ENCODE assay signal across 9 cellular contexts in genomic region chr3:123489400-123490004, GRCh38. TPM values are rescaled to one million over a fixed set of nuclear protein-coding genes. Genes with fewer than 3 reads are reported as not detected.
DNase-seq lines count a peak whose midpoint lies in the region; ATAC-seq, FAIRE-seq and TF ChIP-seq lines count a peak whose summit lies in the region.
"Had no signal": no experiment of that assay in that cellular context is flagged by ENCODE, and none has a peak within 500 bp of the region (broad histone marks: within the 10 kb centered on the region; RNA-seq: fewer than 3 reads in every experiment).

No MANE protein-coding gene starts in this region.

- H4K20me1 ChIP-seq in PC-9 (ENCODE audit: insufficient read depth) = no peaks in the 10 kb centered on the region; the same call in 1 of the 2 replicates

- H2AFZ ChIP-seq in PC-9 = no peak overlapping the region

- no peaks in the 10 kb centered on the region for H3K4me1 ChIP-seq in PC-9 (replicated peaks; ENCODE audit: insufficient read depth)

- CTCF ChIA-PET in PC-9 (lab: Charles Lee) = interaction anchor here (0.9 kb wide), 1 partner anchor 163 kb away, joined by 3 read pairs; no protein-coding TSS in a partner anchor

- POLR2A ChIA-PET in PC-9 (lab: Charles Lee; ENCODE audit: unreplicated experiment) = no interaction called here
- POLR2A ChIA-PET in activated naive CD8-positive, alpha-beta T cell treated with anti-CD3 and anti-CD28 coated beads, Interleukin-2, amount 10 ng/mL, durations not matched to agents 7 days and 5 days (lab: Charles Lee) = no interaction called here

- H3F3A ChIP-seq in PC-9 (ENCODE audit: insufficient read depth, low read depth) = peaks cover 3% of the 10 kb centered on the region; the same call in 1 of the 2 replicates

- H3K9me3 ChIP-seq in PC-9 (ENCODE audit: insufficient read depth, low read depth) = no peaks in the 10 kb centered on the region

- no peaks in the 10 kb centered on the region for H3K9me3 Mint-ChIP-seq in activated naive CD8-positive, alpha-beta T cell treated with anti-CD3 and anti-CD28 coated beads, Interleukin-2, amount 10 ng/mL, durations not matched to agents 7 days and 5 days
- H3K9me3 Mint-ChIP-seq in progenitor cell of endocrine pancreas (ENCODE audit: low read depth) = no peaks in the 10 kb centered on the region
- H3K9me3 Mint-ChIP-seq: stimulated activated naive CD8-positive, alpha-beta T cell treated with anti-CD3 and anti-CD28 coated beads, Interleukin-15, Interleukin-2, amounts not matched to agents 100 ng/mL and 50 ng/mL, for 24 hours had no signal

- no TSS peak for BruUV-seq in PC-9 (replicated peaks; lab: Mats Ljungman, UMichigan)

- H3K4me3 Mint-ChIP-seq in activated naive CD8-positive, alpha-beta T cell treated with anti-CD3 and anti-CD28 coated beads, Interleukin-2, amount 10 ng/mL, durations not matched to agents 7 days and 5 days = no peak overlapping the region
- no peak overlapping the region for H3K4me3 Mint-ChIP-seq in progenitor cell of endocrine pancreas (ENCODE audit: low read depth)
- H3K4me3 Mint-ChIP-seq: stimulated activated naive CD8-positive, alpha-beta T cell treated with anti-CD3 and anti-CD28 coated beads, Interleukin-15, Interleukin-2, amounts not matched to agents 100 ng/mL and 50 ng/mL, for 24 hours had no signal

- H3K27ac Mint-ChIP-seq in activated naive CD8-positive, alpha-beta T cell treated with anti-CD3 and anti-CD28 coated beads, Interleukin-2, amount 10 ng/mL, durations not matched to agents 7 days and 5 days = no peak overlapping the region
- no peak overlapping the region for H3K27ac Mint-ChIP-seq in progenitor cell of endocrine pancreas
- H3K27ac Mint-ChIP-seq: stimulated activated naive CD8-positive, alpha-beta T cell treated with anti-CD3 and anti-CD28 coated beads, Interleukin-15, Interleukin-2, amounts not matched to agents 100 ng/mL and 50 ng/mL, for 24 hours had no signal

- H3K27ac ChIP-seq in PC-9 = no peak overlapping the region

- DNase-seq in D721Med (ENCODE audit: insufficient read length, low spot score) (peak; percentile 57), HT1080 (ENCODE audit: low read depth) (peak; percentile 59), PC-9 (peak; percentile 40 to 60), Right ventricle myocardium superior (peak; percentile 85), progenitor cell of endocrine pancreas (ENCODE audit: low spot score, unreplicated experiment) (peak; percentile 70)
- DNase-seq in activated naive CD8-positive, alpha-beta T cell treated with anti-CD3 and anti-CD28 coated beads, Interleukin-2, amount 10 ng/mL, durations not matched to agents 7 days and 5 days = peak; percentile 66

- H3K9me2 ChIP-seq in PC-9 (ENCODE audit: insufficient read depth) = no peaks in the 10 kb centered on the region

- no peak overlapping the region for H3K4me3 ChIP-seq in PC-9

- H3K4me2 ChIP-seq in PC-9 = no peak overlapping the region

- intact Hi-C loops in PC-9 (cut with micrococcal nuclease; ENCODE audit: unreplicated experiment) = loop anchor here (1.0 kb wide), 2 partner anchors 160 to 546 kb away; no protein-coding TSS in a partner anchor
- intact Hi-C loops in Right ventricle myocardium superior (cut with DNase I) = loop anchor here (2.0 kb wide), 1 partner anchor 161 kb away; no protein-coding TSS in a partner anchor

- no peaks in the 10 kb centered on the region for H3K27me3 Mint-ChIP-seq in activated naive CD8-positive, alpha-beta T cell treated with anti-CD3 and anti-CD28 coated beads, Interleukin-2, amount 10 ng/mL, durations not matched to agents 7 days and 5 days
- peaks cover 4% of the 10 kb centered on the region for H3K27me3 Mint-ChIP-seq in progenitor cell of endocrine pancreas
- H3K27me3 Mint-ChIP-seq: stimulated activated naive CD8-positive, alpha-beta T cell treated with anti-CD3 and anti-CD28 coated beads, Interleukin-15, Interleukin-2, amounts not matched to agents 100 ng/mL and 50 ng/mL, for 24 hours had no signal

- peaks cover 2% of the 10 kb centered on the region for H3K36me3 Mint-ChIP-seq in activated naive CD8-positive, alpha-beta T cell treated with anti-CD3 and anti-CD28 coated beads, Interleukin-2, amount 10 ng/mL, durations not matched to agents 7 days and 5 days
- H3K36me3 Mint-ChIP-seq in progenitor cell of endocrine pancreas (ENCODE audit: insufficient read depth) = peaks cover 12% of the 10 kb centered on the region

- no peaks in the 10 kb centered on the region for H3K27me3 ChIP-seq in PC-9 (ENCODE audit: insufficient read depth, low read depth)

- H3K36me3 ChIP-seq in PC-9 (ENCODE audit: low read depth) = no peaks in the 10 kb centered on the region; the same call in 1 of the 2 replicates

- H3K4me1 Mint-ChIP-seq in activated naive CD8-positive, alpha-beta T cell treated with anti-CD3 and anti-CD28 coated beads, Interleukin-2, amount 10 ng/mL, durations not matched to agents 7 days and 5 days = no peaks in the 10 kb centered on the region
- H3K4me1 Mint-ChIP-seq in progenitor cell of endocrine pancreas (ENCODE audit: low read depth) = peaks cover 14% of the 10 kb centered on the region

- no peak for ATAC-seq in activated naive CD8-positive, alpha-beta T cell treated with anti-CD3 and anti-CD28 coated beads, Interleukin-2, amount 10 ng/mL, durations not matched to agents 7 days and 5 days (ENCODE audit: low read depth)
- ATAC-seq in Right ventricle myocardium superior (ENCODE audit: poor library complexity) (peak; percentile 86), GM18909 (IDR thresholded peaks at IDR 0.05; ENCODE audit: poor library complexity, unreplicated experiment) (no peak), GM19351 (IDR thresholded peaks at IDR 0.05; ENCODE audit: unreplicated experiment) (no peak)

- peak; percentile 96 for TF ChIP-seq CTCF in D721Med (IDR thresholded peaks at IDR 0.05; ENCODE audit: insufficient read depth, missing control alignments)
- peak; percentile 93 for TF ChIP-seq CTCF in PC-9 (conservative IDR thresholded peaks at IDR 0.05)
- peak; percentile 93 for TF ChIP-seq CTCF in progenitor cell of endocrine pancreas (IDR thresholded peaks at IDR 0.05; ENCODE audit: unreplicated experiment)

- FAIRE-seq in D721Med (lab: Jason Lieb, UNC) = no peak

- H3K79me2 ChIP-seq in PC-9 (ENCODE audit: low read depth) = no peaks in the 10 kb centered on the region

RNA-seq across cellular contexts. Expression of gene ADCY5, which starts 40.6 kb away (rescaled TPM):
- total RNA-seq in HT1080 (2014; rRNA removed; shearing (Covaris generic)) = 0.30 and 1.7 TPM in 2 replicates
- polyA plus RNA-seq in HT1080 (2015; cell fraction: cytosol; rRNA removed) = 0.10 and 0.13 TPM in 2 replicates
- polyA plus RNA-seq in HT1080 (2015; cell fraction: nucleus; rRNA removed) = 0.18 and 0.56 TPM in 2 replicates
- total RNA-seq in PC-9 (2021) = 0.24 TPM in 1 of 2 replicates, not detected in the other
- not detected for total RNA-seq in activated naive CD8-positive, alpha-beta T cell treated with anti-CD3 and anti-CD28 coated beads, Interleukin-2, amount 10 ng/mL, durations not matched to agents 7 days and 5 days
- 225 TPM for total RNA-seq in Right ventricle myocardium superior
- total RNA-seq in progenitor cell of endocrine pancreas = 33.8 and 35.9 TPM in 2 replicates

Comparison
In these comparisons a context has a peak if more than half of its experiments do, and no peak if none do; other contexts are left out.
1. RNA of gene ADCY5, which starts 40.6 kb away (total RNA-seq): 225 TPM in Right ventricle myocardium superior (single experiment) and 33.8 to 35.9 TPM in progenitor cell of endocrine pancreas; 0.30 to 1.7 TPM in HT1080, 0.24 TPM in PC-9 and not detected in activated naive CD8-positive, alpha-beta T cell treated with anti-CD3 and anti-CD28 coated beads, Interleukin-2, amount 10 ng/mL, durations not matched to agents 7 days and 5 days; every median in the first group is over 10 times any median in the second.
2. Peak in every context shown above with its lines, with median percentiles within 50 percentile points of each other: DNase-seq and CTCF ChIP-seq.